ENCODE assay signal across 22 cellular contexts in the genomic region with DNA sequence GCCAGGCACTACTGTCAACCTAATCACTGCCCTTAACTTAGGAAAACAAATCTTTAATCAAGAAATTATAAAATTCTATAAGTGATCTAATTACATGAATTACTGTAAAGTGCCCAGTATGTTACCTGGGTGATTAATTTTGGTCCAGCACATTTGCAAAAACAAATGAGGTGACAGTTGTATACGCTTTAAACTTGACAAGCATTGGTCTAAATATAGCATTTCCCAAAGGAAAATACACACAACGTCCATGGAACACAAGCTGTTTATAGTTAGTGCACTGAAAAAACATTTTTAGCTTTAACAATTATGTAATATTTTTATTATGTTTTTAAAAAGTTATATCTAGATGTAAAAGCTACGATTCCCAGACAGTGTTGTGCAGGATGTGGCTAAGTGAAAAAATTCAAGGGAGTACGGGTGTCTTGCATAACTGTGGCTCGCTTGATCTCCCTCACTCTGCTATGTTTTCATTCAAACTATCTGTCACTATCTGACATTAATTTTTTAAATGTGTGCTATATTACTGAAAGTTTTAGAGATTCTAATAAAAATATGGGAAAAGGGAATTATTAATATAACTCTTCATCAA. TPM values are rescaled to one million over a fixed set of nuclear protein-coding genes. Genes with fewer than 3 reads are reported as not detected.
A peak's percentile ranks its signal among the peaks of the same experiment; 100 is the strongest.
DNase-seq lines count a peak whose midpoint lies in the region; ATAC-seq, FAIRE-seq and TF ChIP-seq lines count a peak whose summit lies in the region.
"Had no signal": no experiment of that assay in that cellular context is flagged by ENCODE, and none has a peak within 500 bp of the region (broad histone marks: within the 10 kb centered on the region; RNA-seq: fewer than 3 reads in every experiment).

No MANE protein-coding gene starts in this region.

- ATAC-seq in Right ventricle myocardium inferior (no peak), HG03095 (IDR thresholded peaks at IDR 0.05; ENCODE audit: unreplicated experiment) (no peak)
- ATAC-seq: GM12878 had no signal

- H3K9me3 ChIP-seq in left ventricle myocardium inferior (replicated peaks): peaks cover 21% of the 10 kb centered on the region
- H3K9me3 ChIP-seq: BE2C, HAP-1 had no signal

- intact Hi-C loops in left ventricle myocardium inferior (cut with micrococcal nuclease) (no loop called here), Right ventricle myocardium inferior (cut with DNase I) (no loop called here)

- peak; percentile 76 for FAIRE-seq in endometrium (lab: Jason Lieb, UNC)
- peak; percentile 24 for FAIRE-seq in islet of Langerhans (lab: Jason Lieb, UNC)
- FAIRE-seq: A204.1, GM12878, GM19239 had no signal

- H3K4me3 ChIP-seq in left ventricle myocardium inferior: no peak overlapping the region
- H3K4me3 ChIP-seq: GM12878, GM23248, HAP-1 had no signal

- no peaks in the 10 kb centered on the region for H3K27me3 ChIP-seq in left ventricle myocardium inferior (ENCODE audit: low read depth)
- H3K27me3 ChIP-seq: BE2C had no signal

- H3K36me3 ChIP-seq in left ventricle myocardium inferior: peaks cover 6% of the 10 kb centered on the region
- H3K36me3 ChIP-seq: BE2C, HAP-1 had no signal

- H3K4me1 ChIP-seq in left ventricle myocardium inferior: peaks cover 25% of the 10 kb centered on the region
- H3K4me1 ChIP-seq: BE2C, HAP-1 had no signal

- DNase-seq in left ventricle myocardium inferior (no peak), Right ventricle myocardium inferior (ENCODE audit: missing footprints) (no peak), NCI-H2196 treated with DMSO at 0.1 percent for 48 hours (lab: John Stamatoyannopoulos, UW; ENCODE audit: unreplicated experiment) (no peak)
- DNase-seq: ACHN; BE2C; C1 segment of cervical spinal cord; CD4-positive, CD25-positive, alpha-beta regulatory T cell; CD8-positive, alpha-beta memory T cell; COR-L47; DMS 273 treated with DMSO at 0.1 percent for 48 hours; DND-41; EL; GM23248 had no signal

- H3K27ac ChIP-seq in left ventricle myocardium inferior (replicated peaks): peak overlapping the region; percentile 20
- H3K27ac ChIP-seq: GM23248, HL-60 had no signal

- TF ChIP-seq CTCF in left ventricle myocardium inferior (IDR thresholded peaks at IDR 0.05; ENCODE audit: borderline replicate concordance): no peak

RNA-seq across cellular contexts. Expression of a gene that starts 38.8 kb away (rescaled TPM):
- total RNA-seq in left ventricle myocardium inferior (11.7 TPM), Right ventricle myocardium inferior (6.6 TPM)
- total RNA-seq: CD4-positive, CD25-positive, alpha-beta regulatory T cell; CD8-positive, alpha-beta memory T cell; G401; GM12878; GM23248 had no signal
